Comparison of ENCODE assay signal across 8 cellular contexts in the genomic region with DNA sequence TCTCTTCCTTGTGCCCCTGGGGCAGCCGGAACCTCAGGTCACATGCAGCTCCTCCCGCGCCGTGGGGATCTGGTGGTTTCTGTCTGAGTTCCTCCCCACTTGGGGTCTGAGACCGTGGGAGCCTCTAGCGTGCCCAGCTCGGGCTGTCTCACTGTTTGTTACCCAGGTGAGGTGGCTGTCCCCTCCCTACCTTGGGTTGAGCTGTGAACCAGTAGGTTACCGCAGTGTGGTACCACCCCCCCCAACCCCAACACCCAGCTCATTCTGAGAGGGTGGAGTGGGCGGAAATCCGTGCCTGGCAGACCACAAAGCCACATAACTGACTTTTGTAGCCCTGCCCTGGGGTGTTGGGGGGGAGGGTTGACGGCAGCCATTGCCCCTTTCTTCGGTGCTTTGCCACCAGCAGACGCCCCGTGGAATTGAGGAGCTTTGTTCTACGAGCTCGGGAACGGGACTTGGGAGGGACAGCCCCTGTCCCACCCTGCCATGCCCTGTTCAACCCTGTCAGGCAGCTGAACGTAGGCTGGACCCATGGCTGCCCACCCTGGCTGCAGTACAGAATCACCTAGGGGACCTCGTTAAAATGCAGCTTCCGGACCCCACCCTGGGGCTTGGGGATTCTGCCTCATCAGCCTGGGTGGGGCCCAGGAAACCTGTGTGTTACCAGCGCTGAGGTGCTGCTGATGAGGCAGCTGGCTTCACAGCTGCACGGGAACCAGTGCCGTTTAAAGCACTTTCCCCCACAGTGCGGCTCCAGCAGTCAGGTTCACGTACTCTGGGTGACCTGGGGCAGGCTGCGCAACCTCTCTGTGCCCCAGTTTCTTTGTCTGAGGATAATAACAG.
DNase-seq lines count a peak whose midpoint lies in the region; ATAC-seq and TF ChIP-seq lines count a peak whose summit lies in the region.

No MANE protein-coding gene starts in this region.

- H3K4me1 ChIP-seq in OCI-LY1 (ENCODE audit: insufficient read depth, low read length, severe bottlenecking) = peaks cover 5% of the 10 kb centered on the region
- peaks cover 27 to 32% of the 10 kb centered on the region in 2 experiments for H3K4me1 ChIP-seq in neutrophil (ENCODE audit: control insufficient read depth in 1 of 2, insufficient read depth in 1 of 2, low read depth in 1 of 2, low read length in 1 of 2)

- no peaks in the 10 kb centered on the region for H3F3A ChIP-seq in OCI-LY1 (ENCODE audit: insufficient read depth, low read length)

- H3K4me2 ChIP-seq in OCI-LY1 (ENCODE audit: low read length) = peak overlapping the region; percentile 48

- no peaks in the 10 kb centered on the region for H3K79me2 ChIP-seq in OCI-LY1 (ENCODE audit: insufficient read depth, low read length)

- no peak for TF ChIP-seq CTCF in OCI-LY1 (IDR thresholded peaks at IDR 0.05; ENCODE audit: low read length)
- TF ChIP-seq CTCF in neutrophil (IDR thresholded peaks at IDR 0.05) = no peak

- H3K4me3 ChIP-seq in OCI-LY1 (ENCODE audit: low read depth, low read length, poor library complexity, severe bottlenecking) (no peak overlapping the region), neutrophil (ENCODE audit: low read depth in 1 of 2, low read length in 1 of 2) (peak overlapping the region; percentile 47 to 57)

- H3K9me2 ChIP-seq in OCI-LY1 (ENCODE audit: low read depth, low read length) = no peaks in the 10 kb centered on the region

- no peak overlapping the region for H3K27ac ChIP-seq in OCI-LY1 (ENCODE audit: low read depth, low read length, poor library complexity, severe bottlenecking)
- H3K27ac ChIP-seq in neutrophil = peak overlapping the region; percentile 90

- intact Hi-C loops in posterior cingulate gyrus (cut with DNase I) = no loop called here

- H4K20me1 ChIP-seq in OCI-LY1 (ENCODE audit: insufficient read depth, low read length) = no peaks in the 10 kb centered on the region

- no peak overlapping the region for H2AFZ ChIP-seq in OCI-LY1 (ENCODE audit: low read length)

- ATAC-seq in GM21423 (IDR thresholded peaks at IDR 0.05; ENCODE audit: unreplicated experiment) (peak; percentile 70), GM18519 (IDR thresholded peaks at IDR 0.05; ENCODE audit: low FRiP score, unreplicated experiment) (no peak), GM18861 (IDR thresholded peaks at IDR 0.05; ENCODE audit: unreplicated experiment) (no peak)

- H3K36me3 ChIP-seq in OCI-LY1 (ENCODE audit: insufficient read depth, low read length) (no peaks in the 10 kb centered on the region), neutrophil (peaks cover 10% of the 10 kb centered on the region)

- H3K27me3 ChIP-seq in OCI-LY1 (ENCODE audit: insufficient read depth, low read length) (peaks cover 6% of the 10 kb centered on the region; the same call in 1 of the 2 replicates), neutrophil (no peaks in the 10 kb centered on the region)

- no peak overlapping the region for H3K9ac ChIP-seq in OCI-LY1 (ENCODE audit: low read length)

- DNase-seq in activated effector memory CD4-positive, alpha-beta T cell treated with Interleukin-2 at 50 U/mL for 16 hours = peak; percentile 96
- DNase-seq in posterior cingulate gyrus = no peak
- DNase-seq in SHP77 (lab: John Stamatoyannopoulos, UW) = no peak

- H3K9me3 ChIP-seq in OCI-LY1 (ENCODE audit: low read length) (no peaks in the 10 kb centered on the region), neutrophil (no peaks in the 10 kb centered on the region)
